Comparison of ENCODE assay signal across 14 cellular contexts in the genomic region with DNA sequence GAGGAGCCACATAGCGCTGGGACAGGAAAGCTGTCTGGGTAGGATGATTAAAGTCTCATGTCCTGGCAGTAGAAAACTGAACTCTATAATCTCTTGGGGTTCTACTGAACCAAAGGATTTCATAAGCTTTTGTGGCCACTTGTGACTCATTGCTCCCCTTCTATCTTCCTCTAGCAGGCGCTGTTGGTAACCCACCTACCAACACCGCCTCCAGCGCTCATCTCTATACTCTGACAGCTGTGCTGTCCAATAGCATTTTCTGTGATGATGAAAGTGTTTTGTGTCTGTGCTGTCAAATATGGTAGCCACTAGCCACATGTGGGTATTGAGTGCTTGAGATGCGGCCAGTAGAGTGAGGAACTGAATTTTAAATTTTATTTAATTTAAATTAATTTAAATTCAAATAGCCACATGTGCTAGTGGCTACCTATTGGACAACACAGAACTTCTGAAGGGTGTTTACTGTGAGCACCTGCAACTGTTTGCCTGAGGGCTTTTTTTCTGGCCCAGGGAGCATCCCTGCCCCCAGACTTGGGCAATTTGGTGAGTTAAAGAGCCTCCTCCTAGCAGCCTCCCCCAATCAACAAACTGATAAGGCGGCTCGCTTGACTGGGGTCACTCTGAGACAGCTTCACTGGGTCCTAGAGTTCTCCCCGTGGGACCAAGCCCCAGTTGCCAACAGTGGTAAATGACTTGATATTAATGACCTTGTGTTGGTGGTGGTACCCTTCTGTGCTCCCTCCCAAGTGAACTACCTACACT.
DNase-seq lines count a peak whose midpoint lies in the region; ATAC-seq, FAIRE-seq and TF ChIP-seq lines count a peak whose summit lies in the region.
"Had no signal": no experiment of that assay in that cellular context is flagged by ENCODE, and none has a peak within 500 bp of the region (broad histone marks: within the 10 kb centered on the region; RNA-seq: fewer than 3 reads in every experiment).

No MANE protein-coding gene starts in this region.

- peaks cover 23 to 42% (median 32%) of the 10 kb centered on the region in 11 experiments for H3K9me3 ChIP-seq in BLaER1 treated with 17β-estradiol and CSF1 and Interleukin-3, amounts not matched to agents 10 nM and 100 nM (replicated peaks in 1 of 11)
- H3K9me3 ChIP-seq in spleen: peaks cover 0 to 30% (median 11%) of the 10 kb centered on the region in 8 donors
- H3K9me3 ChIP-seq: left ventricle myocardium inferior, sigmoid colon had no signal

- TF ChIP-seq POLR2A in GM12892 (IDR thresholded peaks at IDR 0.05; ENCODE audit: low read depth, low read length): no peak
- no peak for TF ChIP-seq POLR2A in spleen (IDR thresholded peaks at IDR 0.05)

- H3K27ac ChIP-seq in BLaER1 treated with 17β-estradiol and CSF1 and Interleukin-3, amounts not matched to agents 10 nM and 100 nM: peak overlapping the region in 6 of 11 experiments; percentile 37 to 68 (median 46); a peak in 10 of 22 replicates
- H3K27ac ChIP-seq in brain microvascular endothelial cell: no peak overlapping the region
- no peak overlapping the region for H3K27ac ChIP-seq in spleen
- H3K27ac ChIP-seq: left ventricle myocardium inferior, sigmoid colon had no signal

- no peak overlapping the region; a peak in 1 of 22 replicates for H3K9ac ChIP-seq in BLaER1 treated with 17β-estradiol and CSF1 and Interleukin-3, amounts not matched to agents 10 nM and 100 nM

- ATAC-seq in GM21367 (IDR thresholded peaks at IDR 0.05; ENCODE audit: unreplicated experiment): no peak

- intact Hi-C loops in spleen (cut with DNase I; ENCODE audit: low total_unique reads): no loop called here

- 0 out of 22 replicates have a peak, but pooled peaks cover 0 to 8% (median 0%) of the 10 kb centered on the region in 11 experiments for H3K27me3 ChIP-seq in BLaER1 treated with 17β-estradiol and CSF1 and Interleukin-3, amounts not matched to agents 10 nM and 100 nM
- H3K27me3 ChIP-seq in brain microvascular endothelial cell (replicated peaks): no peaks in the 10 kb centered on the region
- no peaks in the 10 kb centered on the region for H3K27me3 ChIP-seq in spleen (replicated peaks in 1 of 7)
- H3K27me3 ChIP-seq: sigmoid colon had no signal

- H3K4me2 ChIP-seq in BLaER1 treated with 17β-estradiol and CSF1 and Interleukin-3, amounts not matched to agents 10 nM and 100 nM: peak overlapping the region in 4 of 11 experiments; percentile 32 to 70 (median 58); a peak in 9 of 22 replicates

- 52 to 89% (median 74%) methylated on average over 5 to 8 of the region's 8 CpGs for WGBS in spleen, 5 donors

- DNase-seq in GM12892 (ENCODE audit: insufficient read length): no peak
- peak; percentile 51 for DNase-seq in NOMO-1 treated with DMSO at 0.1 percent for 48 hours (lab: John Stamatoyannopoulos, UW; ENCODE audit: unreplicated experiment)
- no peak for DNase-seq in brain microvascular endothelial cell
- no peak for DNase-seq in activated CD8-positive, alpha-beta memory T cell treated with anti-CD3 and anti-CD28 coated beads for 24 hours
- DNase-seq in spleen: no peak
- DNase-seq in activated naive CD4-positive, alpha-beta T cell (lab: John Stamatoyannopoulos, UW): no peak
- DNase-seq: CD4-positive, alpha-beta memory T cell; hippocampal formation; left ventricle myocardium inferior; NCI-H2171; sigmoid colon had no signal

- H3K4me1 ChIP-seq in BLaER1 treated with 17β-estradiol and CSF1 and Interleukin-3, amounts not matched to agents 10 nM and 100 nM: peaks cover 8 to 53% (median 25%) of the 10 kb centered on the region in 10 experiments
- peaks cover 0 to 4% (median 0%) of the 10 kb centered on the region in 6 donors for H3K4me1 ChIP-seq in spleen
- H3K4me1 ChIP-seq: left ventricle myocardium inferior, sigmoid colon had no signal

- peak; percentile 21 for FAIRE-seq in GM12892 (lab: Jason Lieb, UNC)
- FAIRE-seq: RCC 7860 had no signal

- in situ Hi-C loops in brain microvascular endothelial cell (cut with HindIII; ENCODE audit: low pct_ligation_motif_present, low sequenced_read_pairs): no loop called here

- no peaks in the 10 kb centered on the region for H4K20me1 ChIP-seq in BLaER1 treated with 17β-estradiol and CSF1 and Interleukin-3, amounts not matched to agents 10 nM and 100 nM

- H3K4me3 ChIP-seq in BLaER1 treated with 17β-estradiol and CSF1 and Interleukin-3, amounts not matched to agents 10 nM and 100 nM: no peak overlapping the region
- H3K4me3 ChIP-seq in brain microvascular endothelial cell (ENCODE audit: low read depth, low read length): no peak overlapping the region
- no peak overlapping the region for H3K4me3 ChIP-seq in spleen
- H3K4me3 ChIP-seq: left ventricle myocardium inferior, sigmoid colon had no signal

- TF ChIP-seq CTCF in brain microvascular endothelial cell (IDR thresholded peaks at IDR 0.05; ENCODE audit: low read depth, low read length, missing control alignments): peak; percentile 29
- no peak for TF ChIP-seq CTCF in spleen (IDR thresholded peaks at IDR 0.05 in 8 of 11, conservative IDR thresholded peaks at IDR 0.05 in 3 of 11)

- no peaks in the 10 kb centered on the region for H3K36me3 ChIP-seq in BLaER1 treated with 17β-estradiol and CSF1 and Interleukin-3, amounts not matched to agents 10 nM and 100 nM
- H3K36me3 ChIP-seq in brain microvascular endothelial cell (replicated peaks) (no peaks in the 10 kb centered on the region), spleen (no peaks in the 10 kb centered on the region)
- H3K36me3 ChIP-seq: left ventricle myocardium inferior, sigmoid colon had no signal

Comparison
In these comparisons a context has a peak if more than half of its experiments do, and no peak if none do; other contexts are left out.
1. H3K27ac ChIP-seq: peak in BLaER1 treated with 17β-estradiol and CSF1 and Interleukin-3, amounts not matched to agents 10 nM and 100 nM (6 of 11); none in brain microvascular endothelial cell (single experiment) and spleen (0 of 8).